Comparison of ENCODE assay signal across 24 cellular contexts in genomic region chr20:17295151-17295726, GRCh38.
"Had no signal": no experiment of that assay in that cellular context is flagged by ENCODE, and none has a peak within 500 bp of the region (broad histone marks: within the 10 kb centered on the region; RNA-seq: fewer than 3 reads in every experiment).

No MANE protein-coding gene starts in this region.

- H3K4me1 Mint-ChIP-seq: memory B cell, natural killer cell, neural crest cell had no signal

- DNase-seq: effector CD4-positive, alpha-beta T cell; endodermal cell; erythroblast; foreskin keratinocyte; kidney; left cardiac atrium; left ventricle myocardium inferior; lower lobe of right lung; natural killer cell; nucleus accumbens; pancreas; right cardiac atrium; stimulated activated CD4-positive, alpha-beta T cell treated with anti-CD3 and anti-CD28 coated beads, Interleukin-2, amount 100 ng/mL, for 48 hours; stimulated activated naive CD4-positive, alpha-beta T cell treated with Interleukin-2 at 50 U/mL for 16 hours; tibial artery; upper lobe of left lung; uterus had no signal

- H3K4me3 ChIP-seq: hepatocyte, left ventricle myocardium inferior, lower lobe of right lung, pancreas, smooth muscle cell, suprapubic skin, tibial artery, upper lobe of left lung, uterus had no signal

- H3K27ac ChIP-seq: foreskin keratinocyte, hepatocyte, left ventricle myocardium inferior, lower lobe of right lung, pancreas, suprapubic skin, tibial artery, upper lobe of left lung, uterus had no signal

- ATAC-seq: foreskin keratinocyte, left cardiac atrium, natural killer cell, pancreas, right cardiac atrium had no signal

- H3K9me3 Mint-ChIP-seq: endodermal cell, memory B cell, mesothelial cell of epicardium, natural killer cell, neural crest cell had no signal

- H3K36me3 Mint-ChIP-seq: memory B cell, mesothelial cell of epicardium, natural killer cell had no signal

- H3K4me3 Mint-ChIP-seq: endodermal cell, memory B cell, mesothelial cell of epicardium, natural killer cell, neural crest cell had no signal

- H3K9me3 ChIP-seq: lower lobe of right lung, pancreas, suprapubic skin, tibial artery, upper lobe of left lung had no signal

- H3K27ac Mint-ChIP-seq: endodermal cell, memory B cell, mesothelial cell of epicardium, natural killer cell, progenitor cell of endocrine pancreas had no signal

- H3K36me3 ChIP-seq: left ventricle myocardium inferior, lower lobe of right lung, pancreas, suprapubic skin, tibial artery, upper lobe of left lung, uterus had no signal

- H3K4me1 ChIP-seq: foreskin keratinocyte, left ventricle myocardium inferior, lower lobe of right lung, pancreas, suprapubic skin, tibial artery, upper lobe of left lung, uterus had no signal

- H3K27me3 Mint-ChIP-seq: memory B cell had no signal

- H3K27me3 ChIP-seq: foreskin keratinocyte, hepatocyte, pancreas, suprapubic skin, upper lobe of left lung, uterus had no signal
